23 cellular contexts compared by ENCODE assay signal in the genomic region with DNA sequence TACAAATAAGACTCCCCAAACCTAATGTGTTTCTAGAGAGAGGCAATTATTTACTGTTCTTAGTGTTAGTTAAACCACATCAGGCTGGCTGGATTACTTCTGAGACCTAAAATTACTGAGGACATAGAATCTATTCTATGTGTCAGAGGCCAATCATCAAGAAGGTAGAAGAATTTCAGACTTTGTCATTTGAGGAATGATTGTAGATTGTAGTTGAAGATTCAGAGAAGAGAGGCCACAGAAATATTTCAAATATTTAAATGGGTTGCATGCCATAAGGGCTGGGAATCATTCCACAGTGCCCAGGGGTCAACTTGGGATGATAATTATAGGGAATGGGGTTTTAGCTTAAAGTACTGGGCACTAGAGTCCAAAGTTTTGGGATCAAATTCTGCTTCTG.
"Had no signal": no experiment of that assay in that cellular context is flagged by ENCODE, and none has a peak within 500 bp of the region (broad histone marks: within the 10 kb centered on the region; RNA-seq: fewer than 3 reads in every experiment).

No MANE protein-coding gene starts in this region.

- H3K4me1 ChIP-seq: esophagus squamous epithelium, gastroesophageal sphincter, left ventricle myocardium inferior, lower lobe of right lung, parathyroid adenoma, prostate gland, transverse colon had no signal

- H3K9me3 Mint-ChIP-seq: dendritic cell treated with granulocyte-macrophage colony-stimulating factor and Interleukin-4, amounts not matched to agents 40 ng/mL and 50 ng/mL, for 4 days; memory B cell; nephron progenitor cell; stimulated activated naive CD8-positive, alpha-beta T cell treated with anti-CD3 and anti-CD28 coated beads, Interleukin-15, amount 100 ng/mL, for 72 hours had no signal

- H3K36me3 Mint-ChIP-seq: immature natural killer cell; memory B cell; naive thymus-derived CD4-positive, alpha-beta T cell; stimulated activated naive B cell treated with anti-CD40 and anti-IgM and Interleukin-4, amounts not matched to agents 10 μg/mL and 1 μg/mL and 100 μg/mL, for 72 hours had no signal

- H3K27me3 Mint-ChIP-seq: dendritic cell treated with granulocyte-macrophage colony-stimulating factor and Interleukin-4, amounts not matched to agents 40 ng/mL and 50 ng/mL, for 4 days; stimulated activated naive B cell treated with anti-CD40 and anti-IgM and Interleukin-4, amounts not matched to agents 10 μg/mL and 1 μg/mL and 100 μg/mL, for 72 hours had no signal

- H3K79me2 ChIP-seq: parathyroid adenoma had no signal

- H3K4me3 ChIP-seq: esophagus squamous epithelium, gastroesophageal sphincter, left ventricle myocardium inferior, lower lobe of right lung, prostate gland, skin epidermis, thoracic aorta, transverse colon had no signal

- DNase-seq: esophagus squamous epithelium; immature natural killer cell; left cardiac atrium; left ventricle myocardium inferior; lower lobe of right lung; midbrain; naive thymus-derived CD4-positive, alpha-beta T cell; nephron progenitor cell; retina; stimulated activated CD4-positive, alpha-beta T cell treated with anti-CD3 and anti-CD28 coated beads, Interleukin-2, amount 100 ng/mL, for 24 hours; stimulated activated CD4-positive, alpha-beta T cell treated with anti-CD3 and anti-CD28 coated beads, Interleukin-4, amount 100 ng/mL, for 4 hours; stimulated activated naive B cell treated with anti-CD40 and anti-IgM and Interleukin-4, amounts not matched to agents 10 μg/mL and 1 μg/mL and 100 μg/mL, for 72 hours; stimulated activated naive CD8-positive, alpha-beta T cell treated with anti-CD3 and anti-CD28 coated beads, Interleukin-15, amount 100 ng/mL, for 72 hours; substantia nigra; transverse colon had no signal

- H3K27me3 ChIP-seq: esophagus squamous epithelium, gastroesophageal sphincter, transverse colon had no signal

- H3K36me3 ChIP-seq: esophagus squamous epithelium, gastroesophageal sphincter, left ventricle myocardium inferior, lower lobe of right lung, prostate gland, thoracic aorta, transverse colon had no signal

- H3K9me3 ChIP-seq: esophagus squamous epithelium, gastroesophageal sphincter, left ventricle myocardium inferior, lower lobe of right lung, prostate gland, thoracic aorta, transverse colon had no signal

- H3K4me3 Mint-ChIP-seq: dendritic cell treated with granulocyte-macrophage colony-stimulating factor and Interleukin-4, amounts not matched to agents 40 ng/mL and 50 ng/mL, for 4 days; immature natural killer cell; memory B cell; naive thymus-derived CD4-positive, alpha-beta T cell; nephron progenitor cell; stimulated activated naive B cell treated with anti-CD40 and anti-IgM and Interleukin-4, amounts not matched to agents 10 μg/mL and 1 μg/mL and 100 μg/mL, for 72 hours; stimulated activated naive CD8-positive, alpha-beta T cell treated with anti-CD3 and anti-CD28 coated beads, Interleukin-15, amount 100 ng/mL, for 72 hours had no signal

- H3K27ac ChIP-seq: esophagus squamous epithelium, gastroesophageal sphincter, left ventricle myocardium inferior, lower lobe of right lung, parathyroid adenoma, prostate gland, skin epidermis, thoracic aorta, transverse colon had no signal

- H3K4me1 Mint-ChIP-seq: immature natural killer cell; memory B cell; naive thymus-derived CD4-positive, alpha-beta T cell; stimulated activated naive B cell treated with anti-CD40 and anti-IgM and Interleukin-4, amounts not matched to agents 10 μg/mL and 1 μg/mL and 100 μg/mL, for 72 hours; stimulated activated naive CD8-positive, alpha-beta T cell treated with anti-CD3 and anti-CD28 coated beads, Interleukin-15, amount 100 ng/mL, for 72 hours had no signal

- H3K27ac Mint-ChIP-seq: dendritic cell treated with granulocyte-macrophage colony-stimulating factor and Interleukin-4, amounts not matched to agents 40 ng/mL and 50 ng/mL, for 4 days; immature natural killer cell; memory B cell; naive thymus-derived CD4-positive, alpha-beta T cell; nephron progenitor cell; stimulated activated naive B cell treated with anti-CD40 and anti-IgM and Interleukin-4, amounts not matched to agents 10 μg/mL and 1 μg/mL and 100 μg/mL, for 72 hours; stimulated activated naive CD8-positive, alpha-beta T cell treated with anti-CD3 and anti-CD28 coated beads, Interleukin-15, amount 100 ng/mL, for 72 hours had no signal

- H3K9ac ChIP-seq: parathyroid adenoma had no signal

- H2AFZ ChIP-seq: parathyroid adenoma had no signal

- ATAC-seq: gastroesophageal sphincter; left cardiac atrium; lower lobe of right lung; naive thymus-derived CD4-positive, alpha-beta T cell; sciatic nerve; stimulated activated naive B cell treated with anti-CD40 and anti-IgM and Interleukin-4, amounts not matched to agents 10 μg/mL and 1 μg/mL and 100 μg/mL, for 72 hours; stimulated activated naive CD8-positive, alpha-beta T cell treated with anti-CD3 and anti-CD28 coated beads, Interleukin-15, amount 100 ng/mL, for 72 hours had no signal
